Comparison of ENCODE assay signal across 11 cellular contexts in genomic region chr15:90394702-90395442, GRCh38. TPM values are rescaled to one million over a fixed set of nuclear protein-coding genes. Genes with fewer than 3 reads are reported as not detected.
DNase-seq lines count a peak whose midpoint lies in the region; ATAC-seq and TF ChIP-seq lines count a peak whose summit lies in the region.
"Had no signal": no experiment of that assay in that cellular context is flagged by ENCODE, and none has a peak within 500 bp of the region (broad histone marks: within the 10 kb centered on the region; RNA-seq: fewer than 3 reads in every experiment).

No MANE protein-coding gene starts in this region.

- H3K27ac ChIP-seq in HEK293 (ENCODE audit: extremely low read depth, low read depth, low read length) (no peak overlapping the region), substantia nigra (ENCODE audit: low read depth, low read length, poor library complexity, severe bottlenecking) (peak overlapping the region; percentile 43), body of pancreas (peak overlapping the region in 2 of 4 donors; percentile 1 to 17), osteoblast (ENCODE audit: low read depth, low read length) (no peak overlapping the region)

- no peak for ATAC-seq in activated CD8-positive, alpha-beta T cell treated with anti-CD3 and anti-CD28 coated beads, Interleukin-2, amount 10 ng/mL, durations not matched to agents 7 days and 5 days
- ATAC-seq in left colon (peak; percentile 33), body of pancreas (no peak), GM19397 (IDR thresholded peaks at IDR 0.05; ENCODE audit: unreplicated experiment) (no peak)

- no peak for DNase-seq in activated CD8-positive, alpha-beta T cell treated with anti-CD3 and anti-CD28 coated beads, Interleukin-2, amount 10 ng/mL, durations not matched to agents 7 days and 5 days
- DNase-seq in left colon (no peak), substantia nigra (lab: John Stamatoyannopoulos, UW) (no peak), body of pancreas (no peak), osteoblast (ENCODE audit: insufficient read length, low spot score, missing footprints) (no peak)
- DNase-seq: glutamatergic neuron; NCI-H2029 treated with DMSO at 0.1 percent for 48 hours; stimulated activated CD4-positive, alpha-beta T cell treated with anti-CD3 and anti-CD28 coated beads, Interleukin-12 subunit alpha, Interleukin-12 subunit beta, amount 100 ng/mL, for 4 hours; T-helper 9 cell had no signal

- POLR2A ChIA-PET in HEK293 (lab: Yijun Ruan, JAX) = interaction anchor here (0.6 kb wide), 1 partner anchor 328 kb away, joined by 8 read pairs; no protein-coding TSS in a partner anchor
- POLR2A ChIA-PET in activated CD8-positive, alpha-beta T cell treated with anti-CD3 and anti-CD28 coated beads, Interleukin-2, amount 10 ng/mL, durations not matched to agents 7 days and 5 days (lab: Charles Lee) = interaction anchor here (0.5 to 1.0 kb wide), 2 partner anchors 111 to 253 kb away, joined by 3 read pairs; no protein-coding TSS in a partner anchor

- H3K27ac Mint-ChIP-seq in activated CD8-positive, alpha-beta T cell treated with anti-CD3 and anti-CD28 coated beads, Interleukin-2, amount 10 ng/mL, durations not matched to agents 7 days and 5 days = peak overlapping the region; percentile 21

- peaks cover 96% of the 10 kb centered on the region for H3K79me2 ChIP-seq in osteoblast (ENCODE audit: insufficient read depth, low read length)

- H3K4me3 ChIP-seq in HEK293 (ENCODE audit: low read depth, low read length) = no peak overlapping the region
- H3K4me3 ChIP-seq in body of pancreas = no peak overlapping the region
- no peak overlapping the region for H3K4me3 ChIP-seq in osteoblast (ENCODE audit: insufficient read depth, low read length)

- peaks cover 24% of the 10 kb centered on the region for H4K20me1 ChIP-seq in osteoblast (ENCODE audit: insufficient read depth, low read length)

- no peaks in the 10 kb centered on the region for H3K27me3 Mint-ChIP-seq in activated CD8-positive, alpha-beta T cell treated with anti-CD3 and anti-CD28 coated beads, Interleukin-2, amount 10 ng/mL, durations not matched to agents 7 days and 5 days (ENCODE audit: low read depth)

- 91 to 95% methylated on average over 12 of the region's 12 CpGs for WGBS in body of pancreas, 2 donors

- H3K9me3 Mint-ChIP-seq in activated CD8-positive, alpha-beta T cell treated with anti-CD3 and anti-CD28 coated beads, Interleukin-2, amount 10 ng/mL, durations not matched to agents 7 days and 5 days (ENCODE audit: insufficient read depth) = no peaks in the 10 kb centered on the region

- CTCF ChIA-PET in HEK293 (lab: Yijun Ruan, JAX) = interaction anchor here (0.5 to 1.6 kb wide), 3 partner anchors 36 to 284 kb away, joined by 3 to 6 read pairs (median 4); no protein-coding TSS in a partner anchor
- CTCF ChIA-PET in activated CD8-positive, alpha-beta T cell treated with anti-CD3 and anti-CD28 coated beads, Interleukin-2, amount 10 ng/mL, durations not matched to agents 7 days and 5 days (lab: Charles Lee) = interaction anchor here (0.7 to 1.7 kb wide), 4 partner anchors 33 to 93 kb away, joined by 3 to 7 read pairs (median 4); no protein-coding TSS in a partner anchor

- H3K27me3 ChIP-seq in body of pancreas (no peaks in the 10 kb centered on the region), osteoblast (ENCODE audit: insufficient read depth, low read length) (no peaks in the 10 kb centered on the region)

- no peak overlapping the region for H3K4me2 ChIP-seq in osteoblast (ENCODE audit: insufficient read depth, low read length)

- H3K4me1 ChIP-seq in HEK293 (ENCODE audit: control insufficient read depth, insufficient read depth, low read length) (peaks cover 14% of the 10 kb centered on the region), body of pancreas (peaks cover 39% of the 10 kb centered on the region), osteoblast (ENCODE audit: insufficient read depth, low read length) (peaks cover under 1% of the 10 kb centered on the region)

- TF ChIP-seq POLR2A in body of pancreas (IDR thresholded peaks at IDR 0.05) = no peak

- no peak overlapping the region for H3K4me3 Mint-ChIP-seq in activated CD8-positive, alpha-beta T cell treated with anti-CD3 and anti-CD28 coated beads, Interleukin-2, amount 10 ng/mL, durations not matched to agents 7 days and 5 days

- peaks cover 65% of the 10 kb centered on the region for H3K36me3 Mint-ChIP-seq in activated CD8-positive, alpha-beta T cell treated with anti-CD3 and anti-CD28 coated beads, Interleukin-2, amount 10 ng/mL, durations not matched to agents 7 days and 5 days (ENCODE audit: low read depth)

- H2AFZ ChIP-seq in osteoblast (ENCODE audit: low read length) = no peak overlapping the region

- intact Hi-C loops in left colon (cut with DNase I, micrococcal nuclease) (no loop called here), body of pancreas (cut with DNase I) (no loop called here)

- H3K9me3 ChIP-seq in HEK293 (ENCODE audit: control insufficient read depth, insufficient read depth, low read depth, low read length) (no peaks in the 10 kb centered on the region), body of pancreas (no peaks in the 10 kb centered on the region), osteoblast (ENCODE audit: low read depth, low read length) (no peaks in the 10 kb centered on the region)

- peaks cover 64% of the 10 kb centered on the region for H3K4me1 Mint-ChIP-seq in activated CD8-positive, alpha-beta T cell treated with anti-CD3 and anti-CD28 coated beads, Interleukin-2, amount 10 ng/mL, durations not matched to agents 7 days and 5 days (ENCODE audit: low read depth)

- no peak for TF ChIP-seq CTCF in HEK293 (tag by site-specific recombination; IDR thresholded peaks at IDR 0.05)
- TF ChIP-seq CTCF in body of pancreas (IDR thresholded peaks at IDR 0.05) = no peak
- no peak for TF ChIP-seq CTCF in osteoblast (IDR thresholded peaks at IDR 0.05; ENCODE audit: extremely low read depth, low read depth, low read length)

- peaks cover 11 to 22% of the 10 kb centered on the region in 2 experiments; a peak in 2 of 3 replicates for H3K36me3 ChIP-seq in HEK293 (ENCODE audit: control insufficient read depth in 2 of 2, insufficient read depth in 1 of 2, low read length in 2 of 2)
- H3K36me3 ChIP-seq in body of pancreas (replicated peaks in 1 of 2; ENCODE audit: insufficient read depth in 1 of 2, low read depth in 2 of 2) = no peaks in the 10 kb centered on the region
- H3K36me3 ChIP-seq in osteoblast (ENCODE audit: insufficient read depth, low read length) = peaks cover 32% of the 10 kb centered on the region

TF ChIP-seq in HEK293, 187 proteins besides CTCF, POLR2A, EP300 and RAD21:
- TF ChIP-seq ZNF473 (tag by site-specific recombination; IDR thresholded peaks at IDR 0.05) (no peak), ZNF311 (tag by site-specific recombination; IDR thresholded peaks at IDR 0.05; ENCODE audit: borderline replicate concordance) (no peak), ZNF548 (tag by site-specific recombination; IDR thresholded peaks at IDR 0.05) (no peak), OVOL3 (tag by site-specific recombination; IDR thresholded peaks at IDR 0.05) (no peak), ZNF677 (tag by site-specific recombination; IDR thresholded peaks at IDR 0.05) (peak; percentile 60; the same call in 1 of the 2 replicates), ZBTB44 (tag by site-specific recombination; IDR thresholded peaks at IDR 0.05) (no peak), ZNF707 (tag by site-specific recombination; IDR thresholded peaks at IDR 0.05) (peak; percentile 76), ZNF791 (tag by site-specific recombination; IDR thresholded peaks at IDR 0.05) (no peak), ZFP69B (tag by site-specific recombination; IDR thresholded peaks at IDR 0.05) (no peak)

RNA-seq across cellular contexts. Expression of gene IQGAP1, which starts 6.8 kb away (rescaled TPM):
- total RNA-seq in activated CD8-positive, alpha-beta T cell treated with anti-CD3 and anti-CD28 coated beads, Interleukin-2, amount 10 ng/mL, durations not matched to agents 7 days and 5 days = 100 to 1,000 TPM; 249 to 257 TPM
- total RNA-seq in left colon (100 to 1,000 TPM; 197 to 223 TPM), body of pancreas (10 to 100 TPM; 79.6 to 92.9 TPM), osteoblast (259 and 273 TPM in 2 replicates)

RNA-seq across cellular contexts. Expression of gene ZNF774, which starts 42.8 kb away (rescaled TPM):
- 1 to 10 TPM in 1 of 2 experiments, under 1 TPM in 1; 0.60 to 1.6 TPM for total RNA-seq in activated CD8-positive, alpha-beta T cell treated with anti-CD3 and anti-CD28 coated beads, Interleukin-2, amount 10 ng/mL, durations not matched to agents 7 days and 5 days
- 10 to 100 TPM; 14.7 to 21.2 TPM for total RNA-seq in left colon
- 1 to 10 TPM; 5.7 to 9.6 TPM for total RNA-seq in body of pancreas
- 1.8 and 2.4 TPM in 2 replicates for total RNA-seq in osteoblast
